In genomic region chr3:185824467-185825378, GRCh38 we compare ENCODE assay signal across 8 cellular contexts. TPM values are rescaled to one million over a fixed set of nuclear protein-coding genes. Genes with fewer than 3 reads are reported as not detected.
DNase-seq lines count a peak whose midpoint lies in the region; ATAC-seq and TF ChIP-seq lines count a peak whose summit lies in the region.

Gene IGF2BP2, minus strand, starts transcription at chr3:185825042. Its CDS starts 82 bp downstream, at chr3:185824960.

- H3K27ac Mint-ChIP-seq in activated CD8-positive, alpha-beta memory T cell treated with anti-CD3 and anti-CD28 coated beads, Interleukin-2, amount 10 ng/mL, durations not matched to agents 7 days and 5 days = no peak within 1 kb of the TSS
- peak within 1 kb of the TSS in 1 of 2 donors; percentile 75 for H3K27ac Mint-ChIP-seq in stimulated activated naive CD8-positive, alpha-beta T cell treated with anti-CD3 and anti-CD28 coated beads, Interleukin-15, amount 100 ng/mL, for 72 hours

- H3K4me3 Mint-ChIP-seq in activated CD8-positive, alpha-beta memory T cell treated with anti-CD3 and anti-CD28 coated beads, Interleukin-2, amount 10 ng/mL, durations not matched to agents 7 days and 5 days = peak within 1 kb of the TSS; percentile 74
- peak within 1 kb of the TSS; percentile 84 to 93 for H3K4me3 Mint-ChIP-seq in stimulated activated naive CD8-positive, alpha-beta T cell treated with anti-CD3 and anti-CD28 coated beads, Interleukin-15, amount 100 ng/mL, for 72 hours

- POLR2A ChIA-PET in HEK293T (lab: Yijun Ruan, JAX) = interaction anchor here (4.3 kb wide), 1 partner anchor 112 kb away, joined by 33 read pairs; the partner anchor contains the start of gene TRA2B

- H3K27me3 ChIP-seq in mucosa of rectum (ENCODE audit: control insufficient read depth in 2 of 2, insufficient read depth in 2 of 2, low read length in 2 of 2) = peaks cover 0 to 5% of the 10 kb centered on the region in 2 donors

- CTCF ChIA-PET in HEK293T (lab: Yijun Ruan, JAX) = no interaction called here
- CTCF ChIA-PET in activated CD8-positive, alpha-beta memory T cell treated with anti-CD3 and anti-CD28 coated beads, Interleukin-2, amount 10 ng/mL, durations not matched to agents 7 days and 5 days (lab: Charles Lee) = interaction anchor here (1.3 kb wide), 1 partner anchor 164 kb away, joined by 4 read pairs; no protein-coding TSS in a partner anchor

- H3K36me3 ChIP-seq in mucosa of rectum (ENCODE audit: control insufficient read depth in 2 of 2, insufficient read depth in 2 of 2, low read length in 2 of 2) = no peaks in the 10 kb centered on the region

- H3K9ac ChIP-seq in mucosa of rectum (ENCODE audit: low read depth in 1 of 2, low read length in 2 of 2) = peak within 1 kb of the TSS; percentile 83 to 93

- ATAC-seq in activated CD8-positive, alpha-beta memory T cell treated with anti-CD3 and anti-CD28 coated beads, Interleukin-2, amount 10 ng/mL, durations not matched to agents 7 days and 5 days = peak; percentile 82
- peak; percentile 86 for ATAC-seq in stimulated activated naive CD8-positive, alpha-beta T cell treated with anti-CD3 and anti-CD28 coated beads, Interleukin-15, amount 100 ng/mL, for 72 hours

- peaks cover 5 to 8% of the 10 kb centered on the region in 2 donors for H3K4me1 ChIP-seq in mucosa of rectum (ENCODE audit: control insufficient read depth in 2 of 2, insufficient read depth in 2 of 2, low read length in 2 of 2)

- H3K27ac ChIP-seq in epithelial cell of prostate (peak within 1 kb of the TSS; percentile 90), mucosa of rectum (ENCODE audit: low read depth in 2 of 2, low read length in 2 of 2) (peak within 1 kb of the TSS; percentile 89 to 95)

- DNase-seq in GM03348 (ENCODE audit: low spot score) (peak; percentile 94), HEK293T (ENCODE audit: extremely low spot score) (peak; percentile 47), NCI-H460 (ENCODE audit: extremely low read depth, low read depth) (peak; percentile 32), epithelial cell of prostate (ENCODE audit: low read depth, low spot score) (no peak), NK-92 (lab: John Stamatoyannopoulos, UW; ENCODE audit: unreplicated experiment) (no peak)
- peak; percentile 55 for DNase-seq in activated CD8-positive, alpha-beta memory T cell treated with anti-CD3 and anti-CD28 coated beads, Interleukin-2, amount 10 ng/mL, durations not matched to agents 7 days and 5 days
- peak; percentile 48 to 61 for DNase-seq in stimulated activated naive CD8-positive, alpha-beta T cell treated with anti-CD3 and anti-CD28 coated beads, Interleukin-15, amount 100 ng/mL, for 72 hours

- H3K9me3 ChIP-seq in mucosa of rectum (ENCODE audit: control insufficient read depth in 2 of 2, low read length in 2 of 2) = no peaks in the 10 kb centered on the region

- no peaks in the 10 kb centered on the region for H3K9me3 Mint-ChIP-seq in activated CD8-positive, alpha-beta memory T cell treated with anti-CD3 and anti-CD28 coated beads, Interleukin-2, amount 10 ng/mL, durations not matched to agents 7 days and 5 days (ENCODE audit: low read depth)
- no peaks in the 10 kb centered on the region for H3K9me3 Mint-ChIP-seq in stimulated activated naive CD8-positive, alpha-beta T cell treated with anti-CD3 and anti-CD28 coated beads, Interleukin-15, amount 100 ng/mL, for 72 hours

- no peaks in the 10 kb centered on the region for H3K36me3 Mint-ChIP-seq in activated CD8-positive, alpha-beta memory T cell treated with anti-CD3 and anti-CD28 coated beads, Interleukin-2, amount 10 ng/mL, durations not matched to agents 7 days and 5 days

- peaks cover 11% of the 10 kb centered on the region for H3K4me1 Mint-ChIP-seq in activated CD8-positive, alpha-beta memory T cell treated with anti-CD3 and anti-CD28 coated beads, Interleukin-2, amount 10 ng/mL, durations not matched to agents 7 days and 5 days
- peaks cover 24% of the 10 kb centered on the region for H3K4me1 Mint-ChIP-seq in stimulated activated naive CD8-positive, alpha-beta T cell treated with anti-CD3 and anti-CD28 coated beads, Interleukin-15, amount 100 ng/mL, for 72 hours

- peaks cover 79% of the 10 kb centered on the region for H3K27me3 Mint-ChIP-seq in activated CD8-positive, alpha-beta memory T cell treated with anti-CD3 and anti-CD28 coated beads, Interleukin-2, amount 10 ng/mL, durations not matched to agents 7 days and 5 days
- H3K27me3 Mint-ChIP-seq in stimulated activated naive CD8-positive, alpha-beta T cell treated with anti-CD3 and anti-CD28 coated beads, Interleukin-15, amount 100 ng/mL, for 72 hours = peaks cover 92% of the 10 kb centered on the region

- H3K4me3 ChIP-seq in mucosa of rectum (ENCODE audit: low read length in 2 of 2) = peak within 1 kb of the TSS; percentile 79 to 83

TF ChIP-seq in HEK293T, 16 proteins besides CTCF, POLR2A, EP300 and RAD21:
- no peak for TF ChIP-seq ZNF384 (IDR thresholded peaks at IDR 0.05)
- no peak for TF ChIP-seq SUZ12 (IDR thresholded peaks at IDR 0.05)
- TF ChIP-seq HDGF (IDR thresholded peaks at IDR 0.05; ENCODE audit: borderline replicate concordance) = no peak
- no peak for TF ChIP-seq PKNOX1 (IDR thresholded peaks at IDR 0.05)
- TF ChIP-seq CTBP1 (IDR thresholded peaks at IDR 0.05; ENCODE audit: borderline replicate concordance) = no peak
- TF ChIP-seq LEF1 (IDR thresholded peaks at IDR 0.05; ENCODE audit: borderline replicate concordance) = no peak
- TF ChIP-seq ELF4 (IDR thresholded peaks at IDR 0.05) = no peak
- no peak for TF ChIP-seq FOXK2 (IDR thresholded peaks at IDR 0.05)
- TF ChIP-seq FOXA1 (IDR thresholded peaks at IDR 0.05) = no peak
- no peak for TF ChIP-seq NFRKB (IDR thresholded peaks at IDR 0.05)
- no peak for TF ChIP-seq TARDBP (IDR thresholded peaks at IDR 0.05)
- TF ChIP-seq BHLHE40 (IDR thresholded peaks at IDR 0.05; ENCODE audit: borderline replicate concordance) = no peak
- no peak for TF ChIP-seq SP1 (IDR thresholded peaks at IDR 0.05)
- TF ChIP-seq ARNT (IDR thresholded peaks at IDR 0.05) = no peak

RNA-seq across cellular contexts. Expression of gene IGF2BP2, which starts in this region (rescaled TPM):
- total RNA-seq in NCI-H460 (2014; rRNA removed; shearing (Covaris generic)) = 11.1 and 11.5 TPM in 2 replicates
- polyA plus RNA-seq in NCI-H460 (2014; cell fraction: nucleus; rRNA removed) = 1.7 and 3.5 TPM in 2 replicates
- under 1 TPM in 1 of 2 experiments, not detected in 1; 0.09 TPM for total RNA-seq in activated CD8-positive, alpha-beta memory T cell treated with anti-CD3 and anti-CD28 coated beads, Interleukin-2, amount 10 ng/mL, durations not matched to agents 7 days and 5 days

Comparison
In these comparisons a context has a peak if more than half of its experiments do, and no peak if none do; other contexts are left out.
1. RNA of gene IGF2BP2 (total RNA-seq): 11.1 to 11.5 TPM in NCI-H460; 0.09 TPM in activated CD8-positive, alpha-beta memory T cell treated with anti-CD3 and anti-CD28 coated beads, Interleukin-2, amount 10 ng/mL, durations not matched to agents 7 days and 5 days; every median in the first group is over 10 times any median in the second.
2. Peak in DNase-seq and ATAC-seq in activated CD8-positive, alpha-beta memory T cell treated with anti-CD3 and anti-CD28 coated beads, Interleukin-2, amount 10 ng/mL, durations not matched to agents 7 days and 5 days; RNA of the gene not detected or under 1 TPM.
3. DNase-seq: peak in GM03348 (single experiment), HEK293T (single experiment), NCI-H460 (single experiment) and stimulated activated naive CD8-positive, alpha-beta T cell treated with anti-CD3 and anti-CD28 coated beads, Interleukin-15, amount 100 ng/mL, for 72 hours (2 of 2); none in epithelial cell of prostate (single experiment) and NK-92 (single experiment).